Comparison of ENCODE assay signal across 15 cellular contexts in genomic region chr2:210460863-210461227, GRCh38. TPM values are rescaled to one million over a fixed set of nuclear protein-coding genes. Genes with fewer than 3 reads are reported as not detected.
A peak's percentile ranks its signal among the peaks of the same experiment; 100 is the strongest.
DNase-seq lines count a peak whose midpoint lies in the region; ATAC-seq and TF ChIP-seq lines count a peak whose summit lies in the region.
"Had no signal": no experiment of that assay in that cellular context is flagged by ENCODE, and none has a peak within 500 bp of the region (broad histone marks: within the 10 kb centered on the region; RNA-seq: fewer than 3 reads in every experiment).

No MANE protein-coding gene starts in this region.

- no peaks in the 10 kb centered on the region for H3K79me2 ChIP-seq in Loucy (ENCODE audit: insufficient read depth, low read length)

- peaks cover 4% of the 10 kb centered on the region for H4K20me1 ChIP-seq in Loucy (ENCODE audit: insufficient read depth, low read length, poor library complexity, severe bottlenecking)

- H3K4me2 ChIP-seq in Loucy (ENCODE audit: low read depth, low read length, poor library complexity, severe bottlenecking): peak overlapping the region; percentile 49

- TF ChIP-seq POLR2A in body of pancreas (IDR thresholded peaks at IDR 0.05): no peak

- H3K4me3 Mint-ChIP-seq in natural killer cell treated with Interleukin-12 subunit alpha and Interleukin-12 subunit beta and Interleukin-15 and Interleukin-18, amount 100 ng/mL, for 72 hours: no peak overlapping the region
- no peak overlapping the region for H3K4me3 Mint-ChIP-seq in endothelial cell (ENCODE audit: unreplicated experiment)

- no peaks in the 10 kb centered on the region for H3K9me3 Mint-ChIP-seq in natural killer cell treated with Interleukin-12 subunit alpha and Interleukin-12 subunit beta and Interleukin-15 and Interleukin-18, amount 100 ng/mL, for 72 hours
- H3K9me3 Mint-ChIP-seq in endothelial cell (ENCODE audit: unreplicated experiment): no peaks in the 10 kb centered on the region

- H3F3A ChIP-seq in Loucy (ENCODE audit: low read depth): no peaks in the 10 kb centered on the region

- intact Hi-C loops in body of pancreas (cut with DNase I): no loop called here

- H3K27ac ChIP-seq in body of pancreas: no peak overlapping the region
- H3K27ac ChIP-seq: testis, WERI-Rb-1 had no signal

- H3K4me1 Mint-ChIP-seq in natural killer cell treated with Interleukin-12 subunit alpha and Interleukin-12 subunit beta and Interleukin-15 and Interleukin-18, amount 100 ng/mL, for 72 hours (ENCODE audit: low read depth in 2 of 2): peaks cover 0 to 7% of the 10 kb centered on the region in 2 donors
- H3K4me1 Mint-ChIP-seq in endothelial cell (ENCODE audit: unreplicated experiment): no peaks in the 10 kb centered on the region

- peaks cover 37% of the 10 kb centered on the region for H3K4me1 ChIP-seq in Loucy (ENCODE audit: insufficient read depth, low read length, poor library complexity, severe bottlenecking)
- H3K4me1 ChIP-seq in body of pancreas: no peaks in the 10 kb centered on the region
- H3K4me1 ChIP-seq: testis had no signal

- H3K27me3 ChIP-seq in Loucy (ENCODE audit: insufficient read depth, low read length, poor library complexity, severe bottlenecking) (no peaks in the 10 kb centered on the region), body of pancreas (no peaks in the 10 kb centered on the region)
- H3K27me3 ChIP-seq: testis had no signal

- H3K36me3 Mint-ChIP-seq in natural killer cell treated with Interleukin-12 subunit alpha and Interleukin-12 subunit beta and Interleukin-15 and Interleukin-18, amount 100 ng/mL, for 72 hours: peaks cover 17% of the 10 kb centered on the region
- peaks cover 18% of the 10 kb centered on the region for H3K36me3 Mint-ChIP-seq in endothelial cell (ENCODE audit: low read depth, unreplicated experiment)

- 90 to 97% methylated on average over 1 of the region's 1 CpG for WGBS in body of pancreas, 2 donors

- H3K27me3 Mint-ChIP-seq in natural killer cell treated with Interleukin-12 subunit alpha and Interleukin-12 subunit beta and Interleukin-15 and Interleukin-18, amount 100 ng/mL, for 72 hours: no peaks in the 10 kb centered on the region
- no peaks in the 10 kb centered on the region for H3K27me3 Mint-ChIP-seq in endothelial cell (ENCODE audit: unreplicated experiment)

- peak; percentile 1 for ATAC-seq in GM18868 (IDR thresholded peaks at IDR 0.05; ENCODE audit: unreplicated experiment)
- peak; percentile 14 for ATAC-seq in HG02588 (IDR thresholded peaks at IDR 0.05; ENCODE audit: unreplicated experiment)
- no peak for ATAC-seq in body of pancreas
- ATAC-seq in natural killer cell treated with Interleukin-12 subunit alpha and Interleukin-12 subunit beta and Interleukin-15 and Interleukin-18, amount 100 ng/mL, for 72 hours: no peak
- ATAC-seq: esophagus mucosa, right cardiac atrium had no signal

- H3K9me3 ChIP-seq in Loucy (ENCODE audit: insufficient read depth, low read depth, low read length) (no peaks in the 10 kb centered on the region), body of pancreas (no peaks in the 10 kb centered on the region)
- H3K9me3 ChIP-seq: testis had no signal

- H3K4me3 ChIP-seq in Loucy (ENCODE audit: low read length, poor library complexity, severe bottlenecking) (peak overlapping the region; percentile 26), body of pancreas (no peak overlapping the region)
- H3K4me3 ChIP-seq: testis had no signal

- H3K36me3 ChIP-seq in Loucy (ENCODE audit: insufficient read depth, low read length): peaks cover 22% of the 10 kb centered on the region; the same call in 1 of the 2 replicates
- H3K36me3 ChIP-seq in body of pancreas (replicated peaks in 1 of 2; ENCODE audit: insufficient read depth in 1 of 2, low read depth in 2 of 2): peaks cover 0 to 10% of the 10 kb centered on the region in 2 donors

- no peaks in the 10 kb centered on the region for H3K9me2 ChIP-seq in Loucy (replicated peaks; ENCODE audit: low read depth, low read length)

- H3K27ac Mint-ChIP-seq in natural killer cell treated with Interleukin-12 subunit alpha and Interleukin-12 subunit beta and Interleukin-15 and Interleukin-18, amount 100 ng/mL, for 72 hours: no peak overlapping the region
- H3K27ac Mint-ChIP-seq in endothelial cell (ENCODE audit: unreplicated experiment): no peak overlapping the region

- H2AFZ ChIP-seq in Loucy (ENCODE audit: low read length): no peak overlapping the region

- DNase-seq in pons (ENCODE audit: low spot score): peak; percentile 73
- no peak for DNase-seq in activated CD4-positive, alpha-beta T cell treated with anti-CD3 and anti-CD28 coated beads, Interleukin-2, amount 50 U/mL, for 48 hours
- DNase-seq in body of pancreas: no peak
- DNase-seq in natural killer cell treated with Interleukin-12 subunit alpha and Interleukin-12 subunit beta and Interleukin-15 and Interleukin-18, amount 100 ng/mL, for 72 hours (ENCODE audit: low spot score): no peak
- no peak for DNase-seq in endothelial cell (ENCODE audit: low spot score)
- DNase-seq: AML-193, mesenchymal stem cell, right cardiac atrium, RPMI8226, testis, WERI-Rb-1 had no signal

- TF ChIP-seq CTCF in Loucy (conservative IDR thresholded peaks at IDR 0.05; ENCODE audit: low read length): no peak
- no peak for TF ChIP-seq CTCF in body of pancreas (IDR thresholded peaks at IDR 0.05)
- no peak for TF ChIP-seq CTCF in endothelial cell (IDR thresholded peaks at IDR 0.05; ENCODE audit: unreplicated experiment)

- H3K9ac ChIP-seq in Loucy (ENCODE audit: low read depth, low read length, poor library complexity, severe bottlenecking): no peak overlapping the region

RNA-seq across cellular contexts. Expression of gene LANCL1, which starts 15.7 kb away (rescaled TPM):
- total RNA-seq in body of pancreas: 10 to 100 TPM; 19.7 to 48.8 TPM
- total RNA-seq in natural killer cell treated with Interleukin-12 subunit alpha and Interleukin-12 subunit beta and Interleukin-15 and Interleukin-18, amount 100 ng/mL, for 72 hours: 10 to 100 TPM; 19.2 to 23.2 TPM
- total RNA-seq in endothelial cell (ENCODE audit: unreplicated experiment): 38.7 TPM

Comparison
In these comparisons a context has a peak if more than half of its experiments do, and no peak if none do; other contexts are left out.
1. ATAC-seq: peak in GM18868 (single experiment) and HG02588 (single experiment); none in body of pancreas (single experiment) and natural killer cell treated with Interleukin-12 subunit alpha and Interleukin-12 subunit beta and Interleukin-15 and Interleukin-18, amount 100 ng/mL, for 72 hours (0 of 2).